ENCODE assay signal across 18 cellular contexts in the genomic region with DNA sequence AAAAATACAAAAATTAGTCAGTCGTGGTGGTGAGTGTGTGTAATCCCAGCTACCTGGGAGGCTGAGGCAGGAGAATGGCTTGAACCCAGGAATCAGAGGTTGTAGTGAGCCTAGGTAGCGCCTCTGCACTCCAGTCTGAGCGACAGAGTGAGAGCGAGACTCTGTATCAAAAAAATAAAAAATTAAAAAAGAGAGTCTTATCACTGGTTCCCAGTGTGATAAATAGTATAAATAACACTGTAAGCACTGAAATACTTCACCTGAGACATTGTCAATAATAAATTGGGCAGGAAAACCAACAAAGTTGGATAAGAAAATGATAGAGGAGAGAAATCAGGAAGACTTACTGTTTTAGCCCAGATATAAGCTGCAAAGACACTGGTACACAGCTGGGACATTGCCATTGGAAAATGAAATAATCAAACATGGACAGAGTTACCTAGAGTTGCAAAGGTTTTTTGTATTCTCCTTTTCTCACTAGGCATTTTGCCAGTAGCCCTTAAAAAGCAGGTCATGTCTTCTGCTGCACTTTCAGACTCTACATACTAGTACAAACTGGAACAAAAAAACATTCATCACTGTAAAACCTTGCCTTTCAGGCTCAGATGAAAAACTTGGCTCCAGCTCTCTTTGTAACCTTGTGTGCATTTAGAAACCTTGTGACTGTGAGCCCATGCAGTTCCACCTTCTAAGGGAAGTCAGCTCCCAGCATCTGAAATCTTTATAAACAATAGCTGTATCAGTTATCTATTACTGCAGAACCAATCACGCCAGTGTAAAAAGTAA. TPM values are rescaled to one million over a fixed set of nuclear protein-coding genes. Genes with fewer than 3 reads are reported as not detected.
A peak's percentile ranks its signal among the peaks of the same experiment; 100 is the strongest.
DNase-seq lines count a peak whose midpoint lies in the region; ATAC-seq, FAIRE-seq and TF ChIP-seq lines count a peak whose summit lies in the region.
"Had no signal": no experiment of that assay in that cellular context is flagged by ENCODE, and none has a peak within 500 bp of the region (broad histone marks: within the 10 kb centered on the region; RNA-seq: fewer than 3 reads in every experiment).

No MANE protein-coding gene starts in this region.

- H3K4me1 ChIP-seq in astrocyte (ENCODE audit: insufficient read depth, low read length), result no peaks in the 10 kb centered on the region
- H3K4me1 ChIP-seq in esophagus squamous epithelium, result peaks cover 0 to 15% (median 0%) of the 10 kb centered on the region in 3 donors
- peaks cover 0 to 3% (median 0%) of the 10 kb centered on the region in 3 donors for H3K4me1 ChIP-seq in pancreas
- H3K4me1 ChIP-seq in heart right ventricle, result no peaks in the 10 kb centered on the region

- H3K27ac Mint-ChIP-seq in astrocyte (ENCODE audit: unreplicated experiment), result no peak overlapping the region
- no peak overlapping the region for H3K27ac Mint-ChIP-seq in activated CD4-positive, alpha-beta T cell treated with anti-CD3 and anti-CD28 coated beads, Interleukin-2, amount 10 ng/mL, durations not matched to agents 7 days and 5 days

- TF ChIP-seq CTCF in astrocyte (IDR thresholded peaks at IDR 0.05; ENCODE audit: insufficient read depth, low read depth, low read length) (no peak), esophagus squamous epithelium (IDR thresholded peaks at IDR 0.05) (no peak), pancreas (IDR thresholded peaks at IDR 0.05) (no peak), heart right ventricle (IDR thresholded peaks at IDR 0.05) (no peak)

- no peaks in the 10 kb centered on the region for H3K36me3 ChIP-seq in astrocyte (ENCODE audit: insufficient read depth, low read length)
- H3K36me3 ChIP-seq in esophagus squamous epithelium, result no peaks in the 10 kb centered on the region
- no peaks in the 10 kb centered on the region for H3K36me3 ChIP-seq in pancreas
- no peaks in the 10 kb centered on the region for H3K36me3 ChIP-seq in heart right ventricle

- H3K79me2 ChIP-seq in astrocyte (ENCODE audit: insufficient read depth, low read length), result no peaks in the 10 kb centered on the region

- WGBS in esophagus squamous epithelium, 2 donors, result 70 to 84% methylated on average over 5 of the region's 5 CpGs
- WGBS in pancreas, 2 donors, result 28 to 39% methylated on average over 5 of the region's 5 CpGs
- 88 to 94% methylated on average over 5 of the region's 5 CpGs for WGBS in heart right ventricle, 2 donors

- H3K9me3 ChIP-seq in astrocyte (ENCODE audit: insufficient read depth, low read depth, low read length) (no peaks in the 10 kb centered on the region), esophagus squamous epithelium (no peaks in the 10 kb centered on the region), pancreas (no peaks in the 10 kb centered on the region), heart right ventricle (peaks cover 0 to 9% (median 0%) of the 10 kb centered on the region in 11 donors)

- no peaks in the 10 kb centered on the region for H3K27me3 ChIP-seq in astrocyte (ENCODE audit: insufficient read depth, low read length)
- no peaks in the 10 kb centered on the region for H3K27me3 ChIP-seq in esophagus squamous epithelium
- no peaks in the 10 kb centered on the region for H3K27me3 ChIP-seq in pancreas
- no peaks in the 10 kb centered on the region for H3K27me3 ChIP-seq in heart right ventricle

- H3K36me3 Mint-ChIP-seq in astrocyte (ENCODE audit: low read depth, unreplicated experiment), result no peaks in the 10 kb centered on the region
- no peaks in the 10 kb centered on the region for H3K36me3 Mint-ChIP-seq in activated CD4-positive, alpha-beta T cell treated with anti-CD3 and anti-CD28 coated beads, Interleukin-2, amount 10 ng/mL, durations not matched to agents 7 days and 5 days (ENCODE audit: low read depth)

- FAIRE-seq in astrocyte (lab: Jason Lieb, UNC) (peak; percentile 23), pancreas (lab: Jason Lieb, UNC) (peak; percentile 56)

- POLR2A ChIA-PET in activated CD4-positive, alpha-beta T cell treated with anti-CD3 and anti-CD28 coated beads, Interleukin-2, amount 10 ng/mL, durations not matched to agents 7 days and 5 days (lab: Charles Lee), result no interaction called here

- no peaks in the 10 kb centered on the region for H4K20me1 ChIP-seq in astrocyte (ENCODE audit: insufficient read depth, low read length)

- H3K4me2 ChIP-seq in astrocyte (ENCODE audit: low read length), result no peak overlapping the region

- intact Hi-C loops in esophagus squamous epithelium (cut with DNase I) (no loop called here), pancreas (cut with DNase I) (no loop called here), heart right ventricle (cut with DNase I) (no loop called here)

- TF ChIP-seq POLR2A in esophagus squamous epithelium (IDR thresholded peaks at IDR 0.05), result no peak

- no peak overlapping the region for H3K9ac ChIP-seq in astrocyte (ENCODE audit: low read length)

- H3K4me3 ChIP-seq in astrocyte (ENCODE audit: insufficient read depth, low read depth, low read length), result no peak overlapping the region
- no peak overlapping the region for H3K4me3 ChIP-seq in esophagus squamous epithelium
- H3K4me3 ChIP-seq in pancreas, result no peak overlapping the region
- H3K4me3 ChIP-seq in heart right ventricle, result no peak overlapping the region
- H3K4me3 ChIP-seq: SK-N-MC had no signal

- DNase-seq in astrocyte (ENCODE audit: low read depth), result no peak
- DNase-seq in esophagus squamous epithelium (lab: John Stamatoyannopoulos, UW), result no peak
- DNase-seq in pancreas, result no peak
- DNase-seq in activated CD4-positive, alpha-beta T cell treated with anti-CD3 and anti-CD28 coated beads, Interleukin-2, amount 10 ng/mL, durations not matched to agents 7 days and 5 days, result no peak
- no peak for DNase-seq in AG08396 (ENCODE audit: low spot score)
- DNase-seq in heart right ventricle, result no peak
- DNase-seq: C1 segment of cervical spinal cord, DMS153, EL, H7, MV-4-11, NCI-H1436, NCI-H2081, NCI-H2227 treated with DMSO at 0.1 percent for 48 hours, NCI-H526 had no signal

- H2AFZ ChIP-seq in astrocyte (ENCODE audit: low read depth, low read length), result no peak overlapping the region

- H3K27ac ChIP-seq in astrocyte (ENCODE audit: low read depth, low read length) (no peak overlapping the region), esophagus squamous epithelium (peak overlapping the region; percentile 31 to 72 (median 54)), pancreas (peak overlapping the region in 3 of 4 donors; percentile 4 to 52 (median 24)), heart right ventricle (no peak overlapping the region)
- H3K27ac ChIP-seq: SK-N-MC had no signal

- H3K4me1 Mint-ChIP-seq in astrocyte (ENCODE audit: low read depth, unreplicated experiment), result peaks cover 4% of the 10 kb centered on the region
- peaks cover 4% of the 10 kb centered on the region for H3K4me1 Mint-ChIP-seq in activated CD4-positive, alpha-beta T cell treated with anti-CD3 and anti-CD28 coated beads, Interleukin-2, amount 10 ng/mL, durations not matched to agents 7 days and 5 days

- no peaks in the 10 kb centered on the region for H3K27me3 Mint-ChIP-seq in astrocyte (ENCODE audit: low read depth, unreplicated experiment)
- H3K27me3 Mint-ChIP-seq in activated CD4-positive, alpha-beta T cell treated with anti-CD3 and anti-CD28 coated beads, Interleukin-2, amount 10 ng/mL, durations not matched to agents 7 days and 5 days, result no peaks in the 10 kb centered on the region

- H3K9me3 Mint-ChIP-seq in astrocyte (ENCODE audit: unreplicated experiment), result no peaks in the 10 kb centered on the region
- H3K9me3 Mint-ChIP-seq in activated CD4-positive, alpha-beta T cell treated with anti-CD3 and anti-CD28 coated beads, Interleukin-2, amount 10 ng/mL, durations not matched to agents 7 days and 5 days, result peaks cover 2% of the 10 kb centered on the region

- CTCF ChIA-PET in activated CD4-positive, alpha-beta T cell treated with anti-CD3 and anti-CD28 coated beads, Interleukin-2, amount 10 ng/mL, durations not matched to agents 7 days and 5 days (lab: Charles Lee), result no interaction called here

- peak; percentile 55 to 84 (median 74) for ATAC-seq in pancreas
- ATAC-seq in GM19035 (IDR thresholded peaks at IDR 0.05; ENCODE audit: unreplicated experiment), result no peak
- no peak for ATAC-seq in heart right ventricle

- no peak overlapping the region for H3K4me3 Mint-ChIP-seq in astrocyte (ENCODE audit: unreplicated experiment)
- no peak overlapping the region for H3K4me3 Mint-ChIP-seq in activated CD4-positive, alpha-beta T cell treated with anti-CD3 and anti-CD28 coated beads, Interleukin-2, amount 10 ng/mL, durations not matched to agents 7 days and 5 days

RNA-seq across cellular contexts. Expression of gene PPP1R2C, which starts 55.0 kb away (rescaled TPM):
- total RNA-seq in astrocyte (not detected in 2 replicates), esophagus squamous epithelium (not detected), pancreas (not detected), heart right ventricle (not detected)
- polyA plus RNA-seq in pancreas (not detected), heart right ventricle (not detected)
- not detected for total RNA-seq in activated CD4-positive, alpha-beta T cell treated with anti-CD3 and anti-CD28 coated beads, Interleukin-2, amount 10 ng/mL, durations not matched to agents 7 days and 5 days
- total RNA-seq: H7, LHCN-M2 had no signal

Comparison
In these comparisons a context has a peak if more than half of its experiments do, and no peak if none do; other contexts are left out.
1. H3K27ac ChIP-seq: peak in esophagus squamous epithelium (4 of 4) and pancreas (3 of 4); none in astrocyte (single experiment) and heart right ventricle (0 of 10).
2. ATAC-seq: peak in pancreas (4 of 4); none in GM19035 (single experiment) and heart right ventricle (0 of 8).